8 cellular contexts compared by ENCODE assay signal in genomic region chr15:78308422-78309021, GRCh38. TPM values are rescaled to one million over a fixed set of nuclear protein-coding genes. Genes with fewer than 3 reads are reported as not detected.
A peak's percentile ranks its signal among the peaks of the same experiment; 100 is the strongest.
DNase-seq lines count a peak whose midpoint lies in the region; ATAC-seq, FAIRE-seq and TF ChIP-seq lines count a peak whose summit lies in the region.

No MANE protein-coding gene starts in this region.

- 23% methylated on average over 8 of the region's 8 CpGs for WGBS in mesenchymal stem cell

- no peaks in the 10 kb centered on the region for H3K36me3 ChIP-seq in BLaER1 treated with 17β-estradiol and CSF1 and Interleukin-3, amounts not matched to agents 10 nM and 100 nM
- no peaks in the 10 kb centered on the region for H3K36me3 ChIP-seq in HEK293 (ENCODE audit: control insufficient read depth in 2 of 2, insufficient read depth in 1 of 2, low read length in 2 of 2)
- H3K36me3 ChIP-seq in mesenchymal stem cell (ENCODE audit: control insufficient read depth in 1 of 2, insufficient read depth in 2 of 2, low read depth in 1 of 2, low read length in 2 of 2): no peaks in the 10 kb centered on the region

- POLR2A ChIA-PET in HEK293 (lab: Yijun Ruan, JAX): interaction anchor here (1.5 to 1.8 kb wide), 2 partner anchors 9 to 129 kb away, joined by 4 to 8 read pairs; partner anchors contain the start of genes IREB2 and SKIC8

- H4K91ac ChIP-seq in mesenchymal stem cell (ENCODE audit: low read length): peak overlapping the region; percentile 3

- peaks cover 5 to 34% (median 27%) of the 10 kb centered on the region in 10 experiments; a peak in 19 of 20 replicates for H3K4me1 ChIP-seq in BLaER1 treated with 17β-estradiol and CSF1 and Interleukin-3, amounts not matched to agents 10 nM and 100 nM
- H3K4me1 ChIP-seq in HEK293 (ENCODE audit: control insufficient read depth, insufficient read depth, low read length) (no peaks in the 10 kb centered on the region), mesenchymal stem cell (ENCODE audit: control insufficient read depth, insufficient read depth, low read depth, low read length) (peaks cover 31% of the 10 kb centered on the region)

- H4K8ac ChIP-seq in mesenchymal stem cell (ENCODE audit: low read length): peak overlapping the region; percentile 73

- peak overlapping the region in 1 of 2 experiments; percentile 38 for H3K14ac ChIP-seq in mesenchymal stem cell (ENCODE audit: low read length in 2 of 2)

- H3K4ac ChIP-seq in mesenchymal stem cell (ENCODE audit: low read depth in 1 of 2, low read length in 2 of 2): peak overlapping the region in 1 of 2 experiments; percentile 13

- H2BK120ac ChIP-seq in mesenchymal stem cell (ENCODE audit: low read depth, low read length): no peak overlapping the region

- no peak overlapping the region for H3K4me3 ChIP-seq in BLaER1 treated with 17β-estradiol and CSF1 and Interleukin-3, amounts not matched to agents 10 nM and 100 nM
- H3K4me3 ChIP-seq in HEK293 (ENCODE audit: low read depth, low read length) (no peak overlapping the region), mesenchymal stem cell (ENCODE audit: insufficient read depth in 1 of 2, low read depth in 1 of 2, low read length in 2 of 2) (no peak overlapping the region)

- H2BK12ac ChIP-seq in mesenchymal stem cell (ENCODE audit: low read length in 2 of 2): no peak overlapping the region

- no peaks in the 10 kb centered on the region for H3K36me3 Mint-ChIP-seq in effector memory CD8-positive, alpha-beta T cell (ENCODE audit: insufficient read depth)

- CTCF ChIA-PET in HEK293 (lab: Yijun Ruan, JAX): interaction anchor here (0.5 to 9.1 kb wide), 50 partner anchors 8 to 454 kb away, joined by 3 to 176 read pairs (median 4); partner anchors contain the start of genes IREB2 and SKIC8

- H2BK5ac ChIP-seq in mesenchymal stem cell (ENCODE audit: low read depth, low read length, poor library complexity, severe bottlenecking): peak overlapping the region; percentile 1

- peak overlapping the region; percentile 21 to 79 (median 65) for H3K4me2 ChIP-seq in BLaER1 treated with 17β-estradiol and CSF1 and Interleukin-3, amounts not matched to agents 10 nM and 100 nM
- H3K4me2 ChIP-seq in mesenchymal stem cell (ENCODE audit: low read length, poor library complexity, severe bottlenecking): no peak overlapping the region

- H3K23ac ChIP-seq in mesenchymal stem cell (ENCODE audit: low read length in 2 of 2): no peak overlapping the region

- no peaks in the 10 kb centered on the region for H3K79me1 ChIP-seq in mesenchymal stem cell (replicated peaks; ENCODE audit: low read length, poor library complexity, severe bottlenecking)

- no peak overlapping the region for H2BK15ac ChIP-seq in mesenchymal stem cell (ENCODE audit: low read depth, poor library complexity, severe bottlenecking)

- DNase-seq in NCI-H510A (lab: John Stamatoyannopoulos, UW) (peak; percentile 38), mesenchymal stem cell (peak; percentile 68), H54 (ENCODE audit: insufficient read length, low spot score) (no peak)
- DNase-seq in activated CD4-positive, alpha-beta T cell treated with anti-CD3 and anti-CD28 coated beads, Interleukin-2, amount 50 U/mL, for 4 hours: peak; percentile 17 to 26
- DNase-seq in effector memory CD8-positive, alpha-beta T cell: peak in 2 of 3 experiments; percentile 24
- peak; percentile 76 for DNase-seq in stimulated activated naive CD8-positive, alpha-beta T cell treated with anti-CD3 and anti-CD28 coated beads, Interleukin-15, Interleukin-2, amounts not matched to agents 100 U/mL and 50 U/mL, for 24 hours

- no peak overlapping the region for H3K4me3 Mint-ChIP-seq in effector memory CD8-positive, alpha-beta T cell

- H3K9ac ChIP-seq in BLaER1 treated with 17β-estradiol and CSF1 and Interleukin-3, amounts not matched to agents 10 nM and 100 nM: peak overlapping the region in 9 of 11 experiments; percentile 14 to 49 (median 19); a peak in 11 of 22 replicates
- peak overlapping the region; percentile 3 for H3K9ac ChIP-seq in mesenchymal stem cell (ENCODE audit: low read length)

- H2AK5ac ChIP-seq in mesenchymal stem cell (ENCODE audit: low read length, severe bottlenecking): peak overlapping the region; percentile 43

- H3K9me3 Mint-ChIP-seq in effector memory CD8-positive, alpha-beta T cell: no peaks in the 10 kb centered on the region

- H3K4me1 Mint-ChIP-seq in effector memory CD8-positive, alpha-beta T cell (ENCODE audit: low read depth in 2 of 2): no peaks in the 10 kb centered on the region

- H3K18ac ChIP-seq in mesenchymal stem cell (ENCODE audit: low read depth in 1 of 2, low read length in 2 of 2): no peak overlapping the region

- no peaks in the 10 kb centered on the region for H3K27me3 ChIP-seq in BLaER1 treated with 17β-estradiol and CSF1 and Interleukin-3, amounts not matched to agents 10 nM and 100 nM
- H3K27me3 ChIP-seq in mesenchymal stem cell (ENCODE audit: control insufficient read depth in 1 of 2, insufficient read depth in 1 of 2, low read length in 2 of 2): peaks cover 0 to 17% of the 10 kb centered on the region in 2 experiments

- H4K20me1 ChIP-seq in BLaER1 treated with 17β-estradiol and CSF1 and Interleukin-3, amounts not matched to agents 10 nM and 100 nM: no peaks in the 10 kb centered on the region

- peak; percentile 59 for ATAC-seq in effector memory CD8-positive, alpha-beta T cell (replicated peaks)
- peak; percentile 89 for ATAC-seq in stimulated activated naive CD8-positive, alpha-beta T cell treated with anti-CD3 and anti-CD28 coated beads, Interleukin-15, Interleukin-2, amounts not matched to agents 100 U/mL and 50 U/mL, for 24 hours

- no peak for FAIRE-seq in H54 (lab: Jason Lieb, UNC)

- no peak overlapping the region for H3K27ac Mint-ChIP-seq in effector memory CD8-positive, alpha-beta T cell

- H3K9me3 ChIP-seq in BLaER1 treated with 17β-estradiol and CSF1 and Interleukin-3, amounts not matched to agents 10 nM and 100 nM (replicated peaks in 1 of 11): 0 out of 22 replicates have a peak, but pooled peaks cover 0 to 7% (median 0%) of the 10 kb centered on the region in 11 experiments
- H3K9me3 ChIP-seq in HEK293 (ENCODE audit: control insufficient read depth, insufficient read depth, low read depth, low read length): no peaks in the 10 kb centered on the region
- no peaks in the 10 kb centered on the region for H3K9me3 ChIP-seq in mesenchymal stem cell (ENCODE audit: control insufficient read depth, low read length)

- H3K27ac ChIP-seq in BLaER1 treated with 17β-estradiol and CSF1 and Interleukin-3, amounts not matched to agents 10 nM and 100 nM: no peak overlapping the region
- no peak overlapping the region for H3K27ac ChIP-seq in HEK293 (ENCODE audit: extremely low read depth, low read depth, low read length)
- no peak overlapping the region for H3K27ac ChIP-seq in mesenchymal stem cell (ENCODE audit: low read length, poor library complexity, severe bottlenecking)

- no peak overlapping the region for H2AFZ ChIP-seq in mesenchymal stem cell (ENCODE audit: low read depth, low read length)

- no peak for TF ChIP-seq POLR2A in H54 (IDR thresholded peaks at IDR 0.05; ENCODE audit: low read depth, low read length)

- peak; percentile 91 for TF ChIP-seq CTCF in HEK293 (tag by site-specific recombination; IDR thresholded peaks at IDR 0.05)

- peaks cover 24 to 63% of the 10 kb centered on the region in 2 donors for H3K27me3 Mint-ChIP-seq in effector memory CD8-positive, alpha-beta T cell

TF ChIP-seq in HEK293, 187 proteins besides CTCF, POLR2A, EP300 and RAD21 (continues in another document):
- peak; percentile 82; the same call in 1 of the 2 replicates for TF ChIP-seq ZNF16 (tag by site-specific recombination; IDR thresholded peaks at IDR 0.05; ENCODE audit: low read depth)
- TF ChIP-seq ZFP37 (tag by site-specific recombination; IDR thresholded peaks at IDR 0.05): no peak
- no peak for TF ChIP-seq ZNF510 (tag by site-specific recombination; IDR thresholded peaks at IDR 0.05; ENCODE audit: insufficient replicate concordance)
- 0 out of 2 replicates have a peak, but pooled peaks have one; percentile 38 for TF ChIP-seq ZEB2 (tag by site-specific recombination; IDR thresholded peaks at IDR 0.05)
- peak; percentile 85 for TF ChIP-seq ZNF394 (tag by site-specific recombination; IDR thresholded peaks at IDR 0.05; ENCODE audit: borderline replicate concordance)
- no peak for TF ChIP-seq ZNF341 (tag by site-specific recombination; IDR thresholded peaks at IDR 0.05; ENCODE audit: low read depth)
- TF ChIP-seq ZNF610 (tag by site-specific recombination; IDR thresholded peaks at IDR 0.05; ENCODE audit: borderline replicate concordance): no peak
- TF ChIP-seq ZNF174 (tag by site-specific recombination; IDR thresholded peaks at IDR 0.05): no peak
- peak; percentile 17; the same call in 1 of the 2 replicates for TF ChIP-seq ZNF600 (tag by site-specific recombination; IDR thresholded peaks at IDR 0.05)
- peak; percentile 86 for TF ChIP-seq ZNF654 (tag by site-specific recombination; IDR thresholded peaks at IDR 0.05; ENCODE audit: low read depth)
- TF ChIP-seq, protein P1, sequence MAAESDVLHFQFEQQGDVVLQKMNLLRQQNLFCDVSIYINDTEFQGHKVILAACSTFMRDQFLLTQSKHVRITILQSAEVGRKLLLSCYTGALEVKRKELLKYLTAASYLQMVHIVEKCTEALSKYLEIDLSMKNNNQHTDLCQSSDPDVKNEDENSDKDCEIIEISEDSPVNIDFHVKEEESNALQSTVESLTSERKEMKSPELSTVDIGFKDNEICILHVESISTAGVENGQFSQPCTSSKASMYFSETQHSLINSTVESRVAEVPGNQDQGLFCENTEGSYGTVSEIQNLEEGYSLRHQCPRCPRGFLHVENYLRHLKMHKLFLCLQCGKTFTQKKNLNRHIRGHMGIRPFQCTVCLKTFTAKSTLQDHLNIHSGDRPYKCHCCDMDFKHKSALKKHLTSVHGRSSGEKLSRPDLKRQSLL (tag by site-specific recombination; IDR thresholded peaks at IDR 0.05): 0 out of 2 replicates have a peak, but pooled peaks have one; percentile 14
- no peak for TF ChIP-seq ZNF768 (tag by site-specific recombination; IDR thresholded peaks at IDR 0.05)
- TF ChIP-seq SP7 (tag by site-specific recombination; IDR thresholded peaks at IDR 0.05): 0 out of 2 replicates have a peak, but pooled peaks have one; percentile 20
- no peak for TF ChIP-seq EGR2 (tag by site-specific recombination; IDR thresholded peaks at IDR 0.05; ENCODE audit: low read depth)

RNA-seq across cellular contexts. Expression of gene SKIC8, which starts 9.1 kb away (rescaled TPM):
- 29.0 TPM for polyA plus RNA-seq in mesenchymal stem cell (2013, experiment 1 of 2)
- 29.2 TPM for polyA plus RNA-seq in mesenchymal stem cell (2013, experiment 2 of 2)

RNA-seq across cellular contexts. Expression of gene CRABP1, which starts 31.6 kb away (rescaled TPM):
- polyA plus RNA-seq in mesenchymal stem cell (2013, experiment 1 of 2): not detected
- polyA plus RNA-seq in mesenchymal stem cell (2013, experiment 2 of 2): not detected

RNA-seq across cellular contexts. Expression of gene DNAJA4, which starts 44.2 kb away (rescaled TPM):
- polyA plus RNA-seq in mesenchymal stem cell (2013, experiment 1 of 2): 0.12 TPM
- polyA plus RNA-seq in mesenchymal stem cell (2013, experiment 2 of 2): 0.05 TPM
